In the genomic region with DNA sequence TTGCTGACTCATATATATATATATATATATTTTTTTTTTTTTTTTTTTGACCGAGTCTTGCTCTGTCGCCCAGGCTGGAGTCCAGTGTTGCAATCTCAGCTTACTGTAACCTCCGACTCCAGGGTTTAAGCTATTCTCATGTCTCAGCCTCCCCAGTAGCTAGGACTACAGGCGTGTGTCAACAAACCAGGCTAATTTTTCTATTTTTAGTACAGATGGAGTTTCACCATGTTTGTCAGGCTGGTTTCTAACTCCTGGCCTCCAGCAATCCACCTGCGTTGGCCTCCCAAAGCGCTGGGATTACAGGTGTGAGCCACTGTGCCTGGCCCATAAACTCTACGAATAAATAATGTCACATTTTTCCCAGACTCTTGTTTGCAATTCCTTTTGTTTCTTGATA, we compare ENCODE assay signal across 1 cellular context.
TF ChIP-seq lines count a peak whose summit lies in the region.

No MANE protein-coding gene starts in this region.

TF ChIP-seq in HepG2, 621 proteins besides CTCF, POLR2A, EP300 and RAD21 (continued from another document):
- no peak for TF ChIP-seq THAP9 (CRISPR knock-in tag; IDR thresholded peaks at IDR 0.05; ENCODE audit: borderline replicate concordance)
- TF ChIP-seq, protein P1, sequence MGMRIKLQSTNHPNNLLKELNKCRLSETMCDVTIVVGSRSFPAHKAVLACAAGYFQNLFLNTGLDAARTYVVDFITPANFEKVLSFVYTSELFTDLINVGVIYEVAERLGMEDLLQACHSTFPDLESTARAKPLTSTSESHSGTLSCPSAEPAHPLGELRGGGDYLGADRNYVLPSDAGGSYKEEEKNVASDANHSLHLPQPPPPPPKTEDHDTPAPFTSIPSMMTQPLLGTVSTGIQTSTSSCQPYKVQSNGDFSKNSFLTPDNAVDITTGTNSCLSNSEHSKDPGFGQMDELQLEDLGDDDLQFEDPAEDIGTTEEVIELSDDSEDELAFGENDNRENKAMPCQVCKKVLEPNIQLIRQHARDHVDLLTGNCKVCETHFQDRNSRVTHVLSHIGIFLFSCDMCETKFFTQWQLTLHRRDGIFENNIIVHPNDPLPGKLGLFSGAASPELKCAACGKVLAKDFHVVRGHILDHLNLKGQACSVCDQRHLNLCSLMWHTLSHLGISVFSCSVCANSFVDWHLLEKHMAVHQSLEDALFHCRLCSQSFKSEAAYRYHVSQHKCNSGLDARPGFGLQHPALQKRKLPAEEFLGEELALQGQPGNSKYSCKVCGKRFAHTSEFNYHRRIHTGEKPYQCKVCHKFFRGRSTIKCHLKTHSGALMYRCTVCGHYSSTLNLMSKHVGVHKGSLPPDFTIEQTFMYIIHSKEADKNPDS (CRISPR knock-in tag; IDR thresholded peaks at IDR 0.05), result no peak
TF ChIP-seq in HepG2: peak in this region for 81.
